ENCODE assay signal across 1 cellular context in genomic region chr1:55399385-55399784, GRCh38.
TF ChIP-seq lines count a peak whose summit lies in the region.

No MANE protein-coding gene starts in this region.

TF ChIP-seq in HEK293, 187 proteins besides CTCF, POLR2A, EP300 and RAD21 (continued from another document):
- TF ChIP-seq ZBTB44 (tag by site-specific recombination; IDR thresholded peaks at IDR 0.05) = no peak
